Comparison of ENCODE assay signal across 1 cellular context in the genomic region with DNA sequence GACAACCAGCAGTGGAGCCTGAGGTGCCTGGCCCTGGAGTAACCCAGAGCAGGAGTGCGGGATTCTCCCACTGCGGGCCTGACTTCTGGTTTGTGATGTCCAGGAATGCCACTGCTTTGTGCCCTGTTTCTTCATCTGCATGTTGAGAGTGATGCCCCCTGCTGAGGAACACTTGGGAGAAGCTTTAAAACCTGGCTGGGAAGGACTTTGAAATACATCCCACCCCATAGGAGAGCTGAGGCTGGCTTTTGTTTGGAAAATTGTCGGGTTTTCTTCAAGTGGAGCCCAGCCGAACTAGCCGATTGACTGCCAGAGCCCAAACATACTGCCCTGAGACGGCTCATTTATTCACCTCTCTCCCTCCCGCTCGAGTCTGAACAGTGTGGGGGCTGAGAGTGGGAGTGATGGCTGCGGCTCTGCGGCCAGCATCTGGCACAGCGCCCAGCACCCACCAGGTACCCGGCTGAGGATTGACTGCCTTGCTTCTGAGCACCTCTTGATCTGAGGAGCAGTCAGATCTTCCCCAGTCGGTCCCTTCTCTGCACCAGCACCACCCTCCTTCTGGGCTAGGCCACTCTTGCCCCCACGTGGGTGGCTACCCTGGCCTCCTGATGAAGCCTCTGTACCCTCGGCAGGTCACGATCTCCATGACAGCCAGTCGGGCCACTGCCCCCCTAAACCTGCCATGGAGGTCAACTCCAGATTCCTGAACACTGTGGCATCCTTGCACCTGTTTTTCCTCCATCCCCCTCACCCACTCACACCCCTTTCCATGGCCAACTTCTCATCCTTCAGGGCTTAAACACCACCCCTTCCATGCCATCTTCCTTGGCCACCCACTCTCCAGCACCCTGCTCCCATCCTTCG.
A peak's percentile ranks its signal among the peaks of the same experiment; 100 is the strongest.
TF ChIP-seq lines count a peak whose summit lies in the region.

No MANE protein-coding gene starts in this region.

TF ChIP-seq in H1, 55 proteins besides CTCF, POLR2A, EP300 and RAD21:
- TF ChIP-seq NANOG (IDR thresholded peaks at IDR 0.05; ENCODE audit: insufficient read depth, low read depth, low read length, poor library complexity, severe bottlenecking) (peak; percentile 76), KDM4A (IDR thresholded peaks at IDR 0.05; ENCODE audit: low read depth, low read length, severe bottlenecking) (peak; percentile 13), JUND (IDR thresholded peaks at IDR 0.05; ENCODE audit: low read length) (no peak)
TF ChIP-seq in H1: peak in this region for 2.
